1 cellular context compared by ENCODE assay signal in the genomic region with DNA sequence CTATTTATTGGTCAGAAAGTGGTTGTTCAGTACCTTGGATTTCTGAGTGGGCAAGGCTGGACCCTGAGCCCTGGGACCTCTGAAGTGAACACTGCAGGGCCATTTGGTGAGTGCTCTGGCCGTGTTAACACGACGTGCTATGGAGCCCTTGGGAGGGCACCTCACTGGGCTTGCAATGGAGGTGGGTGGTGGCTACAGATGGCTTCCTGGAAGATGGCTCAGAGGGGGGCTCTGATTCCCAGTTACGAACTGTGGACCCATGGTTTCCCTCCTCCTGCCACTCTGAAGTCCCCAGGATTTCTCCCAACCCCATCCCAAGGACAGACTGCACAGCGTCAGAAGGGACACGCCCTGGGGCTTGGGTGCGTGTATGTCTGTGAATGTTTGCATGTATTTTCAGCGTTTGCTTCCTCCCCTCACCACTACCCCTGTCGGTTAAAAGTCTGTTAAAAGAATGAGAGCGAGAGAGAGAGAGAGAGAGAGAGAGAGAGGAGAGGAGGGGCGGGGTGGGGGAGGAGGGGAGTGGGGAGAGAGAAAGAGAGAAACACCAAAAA.
TF ChIP-seq lines count a peak whose summit lies in the region.

No MANE protein-coding gene starts in this region.

TF ChIP-seq in K562, 482 proteins besides CTCF, POLR2A, EP300 and RAD21 (continued from another document):
- TF ChIP-seq ZMIZ1 (IDR thresholded peaks at IDR 0.05; ENCODE audit: low read depth in 2 of 2, low read length in 2 of 2) (no peak), TCF3 (CRISPR knock-in tag; IDR thresholded peaks at IDR 0.05) (no peak), HSF4 (CRISPR knock-in tag; IDR thresholded peaks at IDR 0.05; ENCODE audit: borderline replicate concordance) (no peak), E2F5 (CRISPR knock-in tag; IDR thresholded peaks at IDR 0.05) (no peak), RFX7 (CRISPR knock-in tag; IDR thresholded peaks at IDR 0.05) (no peak), NFATC3 (IDR thresholded peaks at IDR 0.05) (no peak), NELFE (IDR thresholded peaks at IDR 0.05; ENCODE audit: insufficient read depth, insufficient read length) (no peak), DMBX1 (CRISPR knock-in tag; IDR thresholded peaks at IDR 0.05; ENCODE audit: borderline replicate concordance) (no peak), CREM (IDR thresholded peaks at IDR 0.05; ENCODE audit: low read depth) (peak; percentile 18; the same call in 1 of the 2 replicates), ATF2 (CRISPR knock-in tag; IDR thresholded peaks at IDR 0.05) (no peak), SMAD4 (CRISPR knock-in tag; conservative IDR thresholded peaks at IDR 0.05) (peak; percentile 10; the same call in 1 of the 2 replicates), SNIP1 (IDR thresholded peaks at IDR 0.05; ENCODE audit: low read depth) (no peak), ZNF134 (CRISPR knock-in tag; conservative IDR thresholded peaks at IDR 0.05) (no peak), DPF2 (IDR thresholded peaks at IDR 0.05) (no peak), MYNN (IDR thresholded peaks at IDR 0.05) (no peak), MYNN (CRISPR knock-in tag; IDR thresholded peaks at IDR 0.05) (no peak), KLF13 (tag; IDR thresholded peaks at IDR 0.05; ENCODE audit: borderline replicate concordance, low read depth) (no peak), PML (IDR thresholded peaks at IDR 0.05; ENCODE audit: low read length) (no peak), E2F3 (CRISPR knock-in tag; IDR thresholded peaks at IDR 0.05) (peak; percentile 37; the same call in 1 of the 2 replicates), PHF20 (IDR thresholded peaks at IDR 0.05; ENCODE audit: partially characterized antibody) (no peak), HDAC6 (IDR thresholded peaks at IDR 0.05; ENCODE audit: low read depth, low read length) (no peak), FOXO4 (CRISPR knock-in tag; IDR thresholded peaks at IDR 0.05) (no peak), PRMT5 (CRISPR knock-in tag; IDR thresholded peaks at IDR 0.05) (no peak), DEAF1 (CRISPR knock-in tag; IDR thresholded peaks at IDR 0.05) (no peak), BMI1 (IDR thresholded peaks at IDR 0.05; ENCODE audit: low read length) (no peak), BRD4 (IDR thresholded peaks at IDR 0.05) (0 out of 2 replicates have a peak, but pooled peaks have one; percentile 25), SMARCE1 (IDR thresholded peaks at IDR 0.05) (no peak), CXXC5 (CRISPR knock-in tag; IDR thresholded peaks at IDR 0.05) (peak; percentile 24; the same call in 1 of the 2 replicates), NR2F6 (CRISPR knock-in tag; IDR thresholded peaks at IDR 0.05) (no peak), TGIF2 (CRISPR knock-in tag; IDR thresholded peaks at IDR 0.05) (no peak), RBM17 (IDR thresholded peaks at IDR 0.05; ENCODE audit: borderline replicate concordance, low read depth, low read length) (no peak), ZNF395 (CRISPR knock-in tag; IDR thresholded peaks at IDR 0.05) (peak; percentile 64), CBFB (CRISPR knock-in tag; IDR thresholded peaks at IDR 0.05) (no peak), BCL6 (CRISPR knock-in tag; IDR thresholded peaks at IDR 0.05) (no peak), NUFIP1 (IDR thresholded peaks at IDR 0.05; ENCODE audit: partially characterized antibody) (no peak), ZKSCAN1 (IDR thresholded peaks at IDR 0.05; ENCODE audit: low read depth, low read length) (no peak), ZNF584 (CRISPR knock-in tag; IDR thresholded peaks at IDR 0.05; ENCODE audit: low read depth) (no peak)
- TF ChIP-seq, protein P1, sequence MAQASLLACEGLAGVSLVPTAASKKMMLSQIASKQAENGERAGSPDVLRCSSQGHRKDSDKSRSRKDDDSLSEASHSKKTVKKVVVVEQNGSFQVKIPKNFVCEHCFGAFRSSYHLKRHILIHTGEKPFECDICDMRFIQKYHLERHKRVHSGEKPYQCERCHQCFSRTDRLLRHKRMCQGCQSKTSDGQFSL (CRISPR knock-in tag; IDR thresholded peaks at IDR 0.05): no peak
- TF ChIP-seq, protein P1 (tag; IDR thresholded peaks at IDR 0.05): 0 out of 4 replicates have a peak, but pooled peaks of 1 of the 2 experiments have one; percentile 31
- TF ChIP-seq, protein P2, sequence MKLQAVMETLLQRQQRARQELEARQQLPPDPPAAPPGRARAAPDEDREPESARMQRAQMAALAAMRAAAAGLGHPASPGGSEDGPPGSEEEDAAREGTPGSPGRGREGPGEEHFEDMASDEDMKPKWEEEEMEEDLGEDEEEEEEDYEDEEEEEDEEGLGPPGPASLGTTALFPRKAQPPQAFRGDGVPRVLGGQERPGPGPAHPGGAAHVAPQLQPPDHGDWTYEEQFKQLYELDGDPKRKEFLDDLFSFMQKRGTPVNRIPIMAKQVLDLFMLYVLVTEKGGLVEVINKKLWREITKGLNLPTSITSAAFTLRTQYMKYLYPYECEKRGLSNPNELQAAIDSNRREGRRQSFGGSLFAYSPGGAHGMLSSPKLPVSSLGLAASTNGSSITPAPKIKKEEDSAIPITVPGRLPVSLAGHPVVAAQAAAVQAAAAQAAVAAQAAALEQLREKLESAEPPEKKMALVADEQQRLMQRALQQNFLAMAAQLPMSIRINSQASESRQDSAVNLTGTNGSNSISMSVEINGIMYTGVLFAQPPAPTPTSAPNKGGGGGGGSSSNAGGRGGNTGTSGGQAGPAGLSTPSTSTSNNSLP (IDR thresholded peaks at IDR 0.05; ENCODE audit: borderline replicate concordance, low read depth, low read length): no peak
- TF ChIP-seq, protein P3, sequence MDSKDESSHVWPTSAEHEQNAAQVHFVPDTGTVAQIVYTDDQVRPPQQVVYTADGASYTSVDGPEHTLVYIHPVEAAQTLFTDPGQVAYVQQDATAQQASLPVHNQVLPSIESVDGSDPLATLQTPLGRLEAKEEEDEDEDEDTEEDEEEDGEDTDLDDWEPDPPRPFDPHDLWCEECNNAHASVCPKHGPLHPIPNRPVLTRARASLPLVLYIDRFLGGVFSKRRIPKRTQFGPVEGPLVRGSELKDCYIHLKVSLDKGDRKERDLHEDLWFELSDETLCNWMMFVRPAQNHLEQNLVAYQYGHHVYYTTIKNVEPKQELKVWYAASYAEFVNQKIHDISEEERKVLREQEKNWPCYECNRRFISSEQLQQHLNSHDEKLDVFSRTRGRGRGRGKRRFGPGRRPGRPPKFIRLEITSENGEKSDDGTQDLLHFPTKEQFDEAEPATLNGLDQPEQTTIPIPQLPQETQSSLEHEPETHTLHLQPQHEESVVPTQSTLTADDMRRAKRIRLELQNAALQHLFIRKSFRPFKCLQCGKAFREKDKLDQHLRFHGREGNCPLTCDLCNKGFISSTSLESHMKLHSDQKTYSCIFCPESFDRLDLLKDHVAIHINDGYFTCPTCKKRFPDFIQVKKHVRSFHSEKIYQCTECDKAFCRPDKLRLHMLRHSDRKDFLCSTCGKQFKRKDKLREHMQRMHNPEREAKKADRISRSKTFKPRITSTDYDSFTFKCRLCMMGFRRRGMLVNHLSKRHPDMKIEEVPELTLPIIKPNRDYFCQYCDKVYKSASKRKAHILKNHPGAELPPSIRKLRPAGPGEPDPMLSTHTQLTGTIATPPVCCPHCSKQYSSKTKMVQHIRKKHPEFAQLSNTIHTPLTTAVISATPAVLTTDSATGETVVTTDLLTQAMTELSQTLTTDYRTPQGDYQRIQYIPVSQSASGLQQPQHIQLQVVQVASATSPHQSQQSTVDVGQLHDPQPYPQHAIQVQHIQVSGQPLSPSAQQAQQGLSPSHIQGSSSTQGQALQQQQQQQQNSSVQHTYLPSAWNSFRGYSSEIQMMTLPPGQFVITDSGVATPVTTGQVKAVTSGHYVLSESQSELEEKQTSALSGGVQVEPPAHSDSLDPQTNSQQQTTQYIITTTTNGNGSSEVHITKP (IDR thresholded peaks at IDR 0.05; ENCODE audit: partially characterized antibody): no peak
